ENCODE assay signal across 10 cellular contexts in genomic region chr6:97289332-97289731, GRCh38.
"Had no signal": no experiment of that assay in that cellular context is flagged by ENCODE, and none has a peak within 500 bp of the region (broad histone marks: within the 10 kb centered on the region; RNA-seq: fewer than 3 reads in every experiment).

No MANE protein-coding gene starts in this region.

- H3K9ac ChIP-seq: GM23248, KMS-11 had no signal

- DNase-seq: GM23248, H9, HCEC 1CT, HFFc6, IMR-90, KBM-7 had no signal

- FAIRE-seq: H1, H54 had no signal

- H3K4me3 Mint-ChIP-seq: H9, HFFc6 had no signal

- H3K4me3 ChIP-seq: GM23248 had no signal

- H3K4me2 ChIP-seq: KMS-11 had no signal

- H3K27ac ChIP-seq: GM23248, HL-60, KMS-11 had no signal

- H3K9me3 Mint-ChIP-seq: HFFc6 had no signal

- H2AFZ ChIP-seq: GM23248 had no signal

- H3K27ac Mint-ChIP-seq: H9, HFFc6 had no signal
